Comparison of ENCODE assay signal across 1 cellular context in the genomic region with DNA sequence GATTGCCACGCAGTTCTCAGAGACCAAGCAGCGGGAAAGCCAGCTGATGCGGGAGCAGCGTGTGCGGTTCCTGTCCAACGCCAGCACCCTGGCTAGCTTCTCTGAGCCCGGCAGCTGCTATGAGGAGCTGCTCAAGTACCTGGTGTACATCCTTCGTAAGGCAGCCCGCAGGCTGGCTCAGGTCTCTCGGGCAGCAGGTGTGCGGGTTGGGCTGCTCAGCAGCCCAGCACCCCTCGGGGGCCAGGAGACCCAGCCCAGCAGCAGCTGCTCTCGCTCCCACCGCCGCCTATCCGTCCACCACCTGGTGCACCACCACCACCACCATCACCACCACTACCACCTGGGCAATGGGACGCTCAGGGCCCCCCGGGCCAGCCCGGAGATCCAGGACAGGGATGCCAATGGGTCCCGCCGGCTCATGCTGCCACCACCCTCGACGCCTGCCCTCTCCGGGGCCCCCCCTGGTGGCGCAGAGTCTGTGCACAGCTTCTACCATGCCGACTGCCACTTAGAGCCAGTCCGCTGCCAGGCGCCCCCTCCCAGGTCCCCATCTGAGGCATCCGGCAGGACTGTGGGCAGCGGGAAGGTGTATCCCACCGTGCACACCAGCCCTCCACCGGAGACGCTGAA.
TF ChIP-seq lines count a peak whose summit lies in the region.

No MANE protein-coding gene starts in this region.

TF ChIP-seq in HCT116, 20 proteins besides CTCF, POLR2A, EP300 and RAD21:
- no peak for TF ChIP-seq TCF7L2 (IDR thresholded peaks at IDR 0.05; ENCODE audit: borderline replicate concordance, extremely low read depth, insufficient read depth, insufficient read length)
- TF ChIP-seq, protein P1, sequence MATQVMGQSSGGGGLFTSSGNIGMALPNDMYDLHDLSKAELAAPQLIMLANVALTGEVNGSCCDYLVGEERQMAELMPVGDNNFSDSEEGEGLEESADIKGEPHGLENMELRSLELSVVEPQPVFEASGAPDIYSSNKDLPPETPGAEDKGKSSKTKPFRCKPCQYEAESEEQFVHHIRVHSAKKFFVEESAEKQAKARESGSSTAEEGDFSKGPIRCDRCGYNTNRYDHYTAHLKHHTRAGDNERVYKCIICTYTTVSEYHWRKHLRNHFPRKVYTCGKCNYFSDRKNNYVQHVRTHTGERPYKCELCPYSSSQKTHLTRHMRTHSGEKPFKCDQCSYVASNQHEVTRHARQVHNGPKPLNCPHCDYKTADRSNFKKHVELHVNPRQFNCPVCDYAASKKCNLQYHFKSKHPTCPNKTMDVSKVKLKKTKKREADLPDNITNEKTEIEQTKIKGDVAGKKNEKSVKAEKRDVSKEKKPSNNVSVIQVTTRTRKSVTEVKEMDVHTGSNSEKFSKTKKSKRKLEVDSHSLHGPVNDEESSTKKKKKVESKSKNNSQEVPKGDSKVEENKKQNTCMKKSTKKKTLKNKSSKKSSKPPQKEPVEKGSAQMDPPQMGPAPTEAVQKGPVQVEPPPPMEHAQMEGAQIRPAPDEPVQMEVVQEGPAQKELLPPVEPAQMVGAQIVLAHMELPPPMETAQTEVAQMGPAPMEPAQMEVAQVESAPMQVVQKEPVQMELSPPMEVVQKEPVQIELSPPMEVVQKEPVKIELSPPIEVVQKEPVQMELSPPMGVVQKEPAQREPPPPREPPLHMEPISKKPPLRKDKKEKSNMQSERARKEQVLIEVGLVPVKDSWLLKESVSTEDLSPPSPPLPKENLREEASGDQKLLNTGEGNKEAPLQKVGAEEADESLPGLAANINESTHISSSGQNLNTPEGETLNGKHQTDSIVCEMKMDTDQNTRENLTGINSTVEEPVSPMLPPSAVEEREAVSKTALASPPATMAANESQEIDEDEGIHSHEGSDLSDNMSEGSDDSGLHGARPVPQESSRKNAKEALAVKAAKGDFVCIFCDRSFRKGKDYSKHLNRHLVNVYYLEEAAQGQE (IDR thresholded peaks at IDR 0.05; ENCODE audit: low read depth): no peak
- TF ChIP-seq ZBTB33 (IDR thresholded peaks at IDR 0.05; ENCODE audit: extremely low read depth, insufficient replicate concordance, low read length): no peak
- TF ChIP-seq EGR1 (IDR thresholded peaks at IDR 0.05; ENCODE audit: low read depth): no peak
- no peak for TF ChIP-seq YY1 (IDR thresholded peaks at IDR 0.05; ENCODE audit: extremely low read depth, insufficient replicate concordance, low read depth, low read length)
- TF ChIP-seq ZNF274 (IDR thresholded peaks at IDR 0.05; ENCODE audit: low read depth, low read length): no peak
- TF ChIP-seq CBX3 (IDR thresholded peaks at IDR 0.05; ENCODE audit: low read depth): no peak
- TF ChIP-seq MAX (IDR thresholded peaks at IDR 0.05): no peak
- TF ChIP-seq ATF3 (IDR thresholded peaks at IDR 0.05): no peak
- TF ChIP-seq POLR2AphosphoS5 (IDR thresholded peaks at IDR 0.05; ENCODE audit: low read depth, low read length): no peak
- TF ChIP-seq EZH2 (IDR thresholded peaks at IDR 0.05): no peak
- no peak for TF ChIP-seq ELF1 (IDR thresholded peaks at IDR 0.05; ENCODE audit: borderline replicate concordance, low read depth)
- TF ChIP-seq SP1 (IDR thresholded peaks at IDR 0.05; ENCODE audit: low read depth): no peak
- no peak for TF ChIP-seq JUND (IDR thresholded peaks at IDR 0.05)
- no peak for TF ChIP-seq CEBPB (IDR thresholded peaks at IDR 0.05; ENCODE audit: low read depth)
